ENCODE assay signal across 17 cellular contexts in the genomic region with DNA sequence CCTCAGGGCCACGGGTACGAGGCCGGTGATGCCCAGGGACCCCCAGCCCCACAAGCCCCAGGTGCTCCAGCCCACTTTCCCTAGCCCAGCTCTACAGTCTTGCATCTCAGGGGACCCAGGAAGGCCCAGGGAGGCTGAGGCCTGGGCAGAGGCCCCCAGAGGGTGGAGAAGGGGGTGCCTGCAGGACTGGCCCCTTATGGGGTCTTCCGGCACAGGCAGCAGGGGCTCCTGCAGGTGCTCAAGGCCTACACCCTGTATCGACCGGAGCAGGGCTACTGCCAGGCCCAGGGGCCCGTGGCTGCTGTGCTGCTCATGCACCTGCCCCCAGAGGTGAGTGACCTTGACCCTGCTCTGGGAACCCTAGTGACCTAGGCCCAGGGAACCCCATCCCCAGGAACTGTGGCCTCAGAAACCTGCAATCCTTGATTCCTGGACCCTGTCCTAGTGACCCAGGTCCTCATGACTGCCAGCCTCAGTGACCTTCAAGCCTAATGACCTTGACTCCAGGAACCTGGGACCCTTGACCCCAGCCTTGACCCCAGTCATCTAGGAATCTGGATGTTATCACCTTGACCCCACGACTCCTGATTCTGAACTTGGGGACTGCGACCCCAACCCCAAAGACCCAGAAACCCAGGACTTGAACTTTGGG. TPM values are rescaled to one million over a fixed set of nuclear protein-coding genes. Genes with fewer than 3 reads are reported as not detected.
A peak's percentile ranks its signal among the peaks of the same experiment; 100 is the strongest.
DNase-seq lines count a peak whose midpoint lies in the region; ATAC-seq and TF ChIP-seq lines count a peak whose summit lies in the region.
"Had no signal": no experiment of that assay in that cellular context is flagged by ENCODE, and none has a peak within 500 bp of the region (broad histone marks: within the 10 kb centered on the region; RNA-seq: fewer than 3 reads in every experiment).

No MANE protein-coding gene starts in this region.

- no peaks in the 10 kb centered on the region for H3K9me3 ChIP-seq in liver (ENCODE audit: control insufficient read depth in 4 of 4, low read length in 3 of 4)
- H3K9me3 ChIP-seq: body of pancreas, pancreas, thoracic aorta had no signal

- H3K27ac Mint-ChIP-seq in activated naive CD4-positive, alpha-beta T cell treated with anti-CD3 and anti-CD28 coated beads, Interleukin-2, amount 50 U/mL, for 24 hours = peak overlapping the region; percentile 91
- peak overlapping the region; percentile 92 for H3K27ac Mint-ChIP-seq in activated T-helper 17 cell treated with anti-CD3 and anti-CD28 coated beads, Interleukin-2, amount 50 U/mL, for 72 hours

- H3K27me3 Mint-ChIP-seq in activated naive CD4-positive, alpha-beta T cell treated with anti-CD3 and anti-CD28 coated beads, Interleukin-2, amount 50 U/mL, for 24 hours = no peaks in the 10 kb centered on the region
- no peaks in the 10 kb centered on the region for H3K27me3 Mint-ChIP-seq in activated T-helper 17 cell treated with anti-CD3 and anti-CD28 coated beads, Interleukin-2, amount 50 U/mL, for 72 hours

- H3K4me3 ChIP-seq in liver (ENCODE audit: low read depth in 1 of 3, low read length in 3 of 3) = no peak overlapping the region
- H3K4me3 ChIP-seq: body of pancreas, pancreas, smooth muscle cell, thoracic aorta had no signal

- peaks cover 4 to 14% (median 10%) of the 10 kb centered on the region in 4 donors for H3K4me1 ChIP-seq in liver (ENCODE audit: control insufficient read depth in 4 of 4, insufficient read depth in 4 of 4, low read length in 3 of 4)

- peaks cover 63% of the 10 kb centered on the region for H3K4me1 Mint-ChIP-seq in activated naive CD4-positive, alpha-beta T cell treated with anti-CD3 and anti-CD28 coated beads, Interleukin-2, amount 50 U/mL, for 24 hours
- peaks cover 29% of the 10 kb centered on the region for H3K4me1 Mint-ChIP-seq in activated T-helper 17 cell treated with anti-CD3 and anti-CD28 coated beads, Interleukin-2, amount 50 U/mL, for 72 hours

- no peaks in the 10 kb centered on the region for H3K36me3 Mint-ChIP-seq in activated naive CD4-positive, alpha-beta T cell treated with anti-CD3 and anti-CD28 coated beads, Interleukin-2, amount 50 U/mL, for 24 hours
- H3K36me3 Mint-ChIP-seq in activated T-helper 17 cell treated with anti-CD3 and anti-CD28 coated beads, Interleukin-2, amount 50 U/mL, for 72 hours (ENCODE audit: low read depth) = peaks cover 71% of the 10 kb centered on the region

- peak overlapping the region; percentile 96 for H3K4me3 Mint-ChIP-seq in activated naive CD4-positive, alpha-beta T cell treated with anti-CD3 and anti-CD28 coated beads, Interleukin-2, amount 50 U/mL, for 24 hours
- peak overlapping the region; percentile 98 for H3K4me3 Mint-ChIP-seq in activated T-helper 17 cell treated with anti-CD3 and anti-CD28 coated beads, Interleukin-2, amount 50 U/mL, for 72 hours

- no peaks in the 10 kb centered on the region for H3K27me3 ChIP-seq in liver (ENCODE audit: control insufficient read depth in 4 of 4, insufficient read depth in 4 of 4, low read length in 3 of 4)
- H3K27me3 ChIP-seq: body of pancreas, pancreas had no signal

- no peak overlapping the region for H3K27ac ChIP-seq in liver (ENCODE audit: low read depth in 1 of 2, low read length in 2 of 2)
- H3K27ac ChIP-seq: body of pancreas, pancreas, thoracic aorta had no signal

- no peaks in the 10 kb centered on the region for H3K36me3 ChIP-seq in liver (ENCODE audit: control insufficient read depth in 4 of 4, insufficient read depth in 3 of 4, low read depth in 1 of 4, low read length in 3 of 4)
- H3K36me3 ChIP-seq: pancreas, thoracic aorta had no signal

- WGBS in liver = 87% methylated on average over 9 of the region's 9 CpGs

- no peak for ATAC-seq in activated T-helper 17 cell treated with anti-CD3 and anti-CD28 coated beads, Interleukin-2, amount 50 U/mL, for 72 hours (replicated peaks)
- no peak for ATAC-seq in GM19023 (IDR thresholded peaks at IDR 0.05; ENCODE audit: unreplicated experiment)
- ATAC-seq: body of pancreas, pancreas had no signal

- no peak overlapping the region for H3K9ac ChIP-seq in liver (ENCODE audit: low read depth in 1 of 2, low read length in 2 of 2)

- no peaks in the 10 kb centered on the region for H3K9me3 Mint-ChIP-seq in activated naive CD4-positive, alpha-beta T cell treated with anti-CD3 and anti-CD28 coated beads, Interleukin-2, amount 50 U/mL, for 24 hours
- H3K9me3 Mint-ChIP-seq in activated T-helper 17 cell treated with anti-CD3 and anti-CD28 coated beads, Interleukin-2, amount 50 U/mL, for 72 hours = no peaks in the 10 kb centered on the region

- TF ChIP-seq RAD21 in liver (IDR thresholded peaks at IDR 0.05) = no peak

- DNase-seq in activated naive CD4-positive, alpha-beta T cell treated with Interleukin-2 at 50 U/mL for 16 hours = no peak
- no peak for DNase-seq in NAMALWA (ENCODE audit: low spot score)
- no peak for DNase-seq in medulla oblongata (ENCODE audit: extremely low spot score)
- DNase-seq in NCI-H345 (lab: John Stamatoyannopoulos, UW) = no peak
- DNase-seq: body of pancreas; DMS79 treated with DMSO at 0.1 percent for 48 hours; foreskin fibroblast; MV-4-11; NK-92 treated with Interleukin-12 subunit alpha and Interleukin-12 subunit beta, amount 100 ng/mL, for 24 hours; SHP77 had no signal

- TF ChIP-seq CTCF in liver (IDR thresholded peaks at IDR 0.05; ENCODE audit: low read depth, low read length, missing input control) = no peak

TF ChIP-seq in liver, 16 proteins besides CTCF, POLR2A, EP300 and RAD21:
- TF ChIP-seq HNF4A (conservative IDR thresholded peaks at IDR 0.05) = peak in 1 of 2 donors; percentile 39
- no peak for TF ChIP-seq FOXA1 (IDR thresholded peaks at IDR 0.05)
- no peak for TF ChIP-seq FOXA2 (IDR thresholded peaks at IDR 0.05)
- peak; percentile 76 for TF ChIP-seq NR2F2 (IDR thresholded peaks at IDR 0.05)
- TF ChIP-seq TAF1 (conservative IDR thresholded peaks at IDR 0.05) = no peak
- TF ChIP-seq, protein P1, sequence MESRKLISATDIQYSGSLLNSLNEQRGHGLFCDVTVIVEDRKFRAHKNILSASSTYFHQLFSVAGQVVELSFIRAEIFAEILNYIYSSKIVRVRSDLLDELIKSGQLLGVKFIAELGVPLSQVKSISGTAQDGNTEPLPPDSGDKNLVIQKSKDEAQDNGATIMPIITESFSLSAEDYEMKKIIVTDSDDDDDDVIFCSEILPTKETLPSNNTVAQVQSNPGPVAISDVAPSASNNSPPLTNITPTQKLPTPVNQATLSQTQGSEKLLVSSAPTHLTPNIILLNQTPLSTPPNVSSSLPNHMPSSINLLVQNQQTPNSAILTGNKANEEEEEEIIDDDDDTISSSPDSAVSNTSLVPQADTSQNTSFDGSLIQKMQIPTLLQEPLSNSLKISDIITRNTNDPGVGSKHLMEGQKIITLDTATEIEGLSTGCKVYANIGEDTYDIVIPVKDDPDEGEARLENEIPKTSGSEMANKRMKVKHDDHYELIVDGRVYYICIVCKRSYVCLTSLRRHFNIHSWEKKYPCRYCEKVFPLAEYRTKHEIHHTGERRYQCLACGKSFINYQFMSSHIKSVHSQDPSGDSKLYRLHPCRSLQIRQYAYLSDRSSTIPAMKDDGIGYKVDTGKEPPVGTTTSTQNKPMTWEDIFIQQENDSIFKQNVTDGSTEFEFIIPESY (IDR thresholded peaks at IDR 0.05) = no peak
- TF ChIP-seq, protein P2, sequence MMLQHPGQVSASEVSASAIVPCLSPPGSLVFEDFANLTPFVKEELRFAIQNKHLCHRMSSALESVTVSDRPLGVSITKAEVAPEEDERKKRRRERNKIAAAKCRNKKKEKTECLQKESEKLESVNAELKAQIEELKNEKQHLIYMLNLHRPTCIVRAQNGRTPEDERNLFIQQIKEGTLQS (IDR thresholded peaks at IDR 0.05) = no peak
- TF ChIP-seq RXRA (IDR thresholded peaks at IDR 0.05) = peak in 1 of 2 donors; percentile 30

RNA-seq across cellular contexts. Expression of a gene that starts 1.9 kb away (rescaled TPM):
- 100 to 1,000 TPM; 155 to 197 TPM for total RNA-seq in activated T-helper 17 cell treated with anti-CD3 and anti-CD28 coated beads, Interleukin-2, amount 50 U/mL, for 72 hours
- 1 to 10 TPM; 2.3 to 4.4 TPM for total RNA-seq in liver
- 1 to 10 TPM; 1.1 to 1.6 TPM for polyA plus RNA-seq in liver
- total RNA-seq: smooth muscle cell had no signal
- polyA plus RNA-seq: smooth muscle cell had no signal

RNA-seq across cellular contexts. Expression of a gene that starts 4.2 kb away (rescaled TPM):
- total RNA-seq in activated T-helper 17 cell treated with anti-CD3 and anti-CD28 coated beads, Interleukin-2, amount 50 U/mL, for 72 hours = 100 to 1,000 TPM; 220 to 322 TPM
- total RNA-seq in liver = 10 to 100 TPM; 62.4 to 92.9 TPM
- 10 to 100 TPM; 74.2 to 77.6 TPM for polyA plus RNA-seq in liver

RNA-seq across cellular contexts. Expression of a gene that starts 9.7 kb away (rescaled TPM):
- 10 to 100 TPM in 1 of 2 donors, 1 to 10 TPM in 1; 2.0 to 10.6 TPM for total RNA-seq in activated T-helper 17 cell treated with anti-CD3 and anti-CD28 coated beads, Interleukin-2, amount 50 U/mL, for 72 hours
- total RNA-seq in liver = under 1 TPM; 0.05 to 0.08 TPM
- polyA plus RNA-seq in liver = under 1 TPM; 0.12 to 0.19 TPM

RNA-seq across cellular contexts. Expression of a gene that starts 14.0 kb away (rescaled TPM):
- total RNA-seq in activated T-helper 17 cell treated with anti-CD3 and anti-CD28 coated beads, Interleukin-2, amount 50 U/mL, for 72 hours = 10 to 100 TPM; 32.0 to 37.5 TPM
- total RNA-seq in liver = 1 to 10 TPM; 5.9 to 8.6 TPM
- 1 to 10 TPM; 4.5 to 5.4 TPM for polyA plus RNA-seq in liver

RNA-seq across cellular contexts. Expression of a gene that starts 22.5 kb away (rescaled TPM):
- 10 to 100 TPM; 62.3 to 63.0 TPM for total RNA-seq in activated T-helper 17 cell treated with anti-CD3 and anti-CD28 coated beads, Interleukin-2, amount 50 U/mL, for 72 hours
- 10 to 100 TPM; 42.2 to 49.6 TPM for total RNA-seq in liver
- polyA plus RNA-seq in liver = 10 to 100 TPM; 31.5 to 33.2 TPM

Comparison
In these comparisons a context has a peak if more than half of its experiments do, and no peak if none do; other contexts are left out.
1. RNA of a gene that starts 1.9 kb away (total RNA-seq): 155 to 197 TPM in activated T-helper 17 cell treated with anti-CD3 and anti-CD28 coated beads, Interleukin-2, amount 50 U/mL, for 72 hours; 2.3 to 4.4 TPM in liver; every median in the first group is over 10 times any median in the second.